Comparison of ENCODE assay signal across 26 cellular contexts in genomic region chr5:33403187-33403586, GRCh38.
"Had no signal": no experiment of that assay in that cellular context is flagged by ENCODE, and none has a peak within 500 bp of the region (broad histone marks: within the 10 kb centered on the region; RNA-seq: fewer than 3 reads in every experiment).

No MANE protein-coding gene starts in this region.

- H3K27ac ChIP-seq: coronary artery, dorsolateral prefrontal cortex, epithelial cell of prostate, esophagus squamous epithelium, gastrocnemius medialis, heart right ventricle, left lung, lower lobe of right lung had no signal

- H3K4me3 ChIP-seq: coronary artery, dorsolateral prefrontal cortex, esophagus squamous epithelium, gastrocnemius medialis, heart right ventricle, left lung, lower lobe of right lung, mucosa of descending colon had no signal

- ATAC-seq: esophagus mucosa; gastrocnemius medialis; heart right ventricle; left cardiac atrium; left lung; left ventricle myocardium superior; lower lobe of right lung; mucosa of descending colon; naive thymus-derived CD8-positive, alpha-beta T cell had no signal

- FAIRE-seq: islet of Langerhans, keratinocyte had no signal

- H3K4me1 ChIP-seq: gastrocnemius medialis, left lung, lower lobe of right lung had no signal

- DNase-seq: dermis blood vessel endothelial cell; dorsolateral prefrontal cortex; effector CD4-positive, alpha-beta T cell; effector memory CD4-positive, alpha-beta T cell; erythroblast; esophagus squamous epithelium; foreskin fibroblast; foreskin melanocyte; gastrocnemius medialis; glutamatergic neuron; head of caudate nucleus; heart right ventricle; hippocampal formation; left cardiac atrium; left lung; left ventricle myocardium superior; lower lobe of right lung; mesenchymal stem cell; mucosa of descending colon; naive B cell; naive thymus-derived CD8-positive, alpha-beta T cell had no signal

- H3K27me3 ChIP-seq: esophagus squamous epithelium, gastrocnemius medialis, heart right ventricle, left lung had no signal

- H3K9me3 ChIP-seq: esophagus squamous epithelium, gastrocnemius medialis, heart right ventricle, left lung, lower lobe of right lung, mucosa of descending colon had no signal

- H3K36me3 ChIP-seq: esophagus squamous epithelium, gastrocnemius medialis, heart right ventricle, left lung, lower lobe of right lung had no signal
